Comparison of ENCODE assay signal across 1 cellular context in the genomic region with DNA sequence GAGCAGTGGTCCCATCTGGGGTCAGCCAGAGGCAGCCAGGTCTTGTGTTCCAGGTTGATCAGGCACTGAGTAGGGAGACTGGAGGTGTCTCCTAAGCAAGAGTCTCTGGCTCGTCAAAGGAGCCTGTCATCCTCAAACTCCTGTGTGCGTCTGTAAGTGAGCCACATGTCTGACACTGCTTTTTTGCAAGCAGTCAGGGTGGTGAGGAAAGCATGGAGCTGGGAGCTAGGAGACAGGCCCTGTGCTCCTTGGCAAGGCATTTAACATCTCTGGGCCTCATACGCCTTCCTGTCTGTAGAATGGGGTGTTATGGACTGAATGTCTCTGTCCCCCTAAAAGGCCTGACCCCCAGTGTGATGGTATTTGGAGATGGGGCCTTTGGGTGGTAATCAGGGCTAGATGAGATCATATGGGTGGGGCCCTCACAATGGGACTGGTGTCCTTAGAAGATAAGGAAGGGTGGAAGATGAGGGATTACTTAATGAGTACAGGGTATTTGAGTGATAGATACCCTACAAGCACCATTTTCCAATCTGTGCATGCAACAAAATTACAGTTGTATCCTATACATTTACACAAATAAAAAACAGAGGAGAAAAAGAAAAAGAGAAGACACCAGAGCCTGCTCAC.
TF ChIP-seq lines count a peak whose summit lies in the region.

No MANE protein-coding gene starts in this region.

TF ChIP-seq in HCT116, 20 proteins besides CTCF, POLR2A, EP300 and RAD21:
- TF ChIP-seq ZNF274 (IDR thresholded peaks at IDR 0.05; ENCODE audit: low read depth, low read length) (no peak), YY1 (IDR thresholded peaks at IDR 0.05; ENCODE audit: extremely low read depth, insufficient replicate concordance, low read depth, low read length) (no peak)
- TF ChIP-seq, protein P1, sequence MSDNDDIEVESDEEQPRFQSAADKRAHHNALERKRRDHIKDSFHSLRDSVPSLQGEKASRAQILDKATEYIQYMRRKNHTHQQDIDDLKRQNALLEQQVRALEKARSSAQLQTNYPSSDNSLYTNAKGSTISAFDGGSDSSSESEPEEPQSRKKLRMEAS (IDR thresholded peaks at IDR 0.05), result no peak
